ENCODE assay signal across 7 cellular contexts in the genomic region with DNA sequence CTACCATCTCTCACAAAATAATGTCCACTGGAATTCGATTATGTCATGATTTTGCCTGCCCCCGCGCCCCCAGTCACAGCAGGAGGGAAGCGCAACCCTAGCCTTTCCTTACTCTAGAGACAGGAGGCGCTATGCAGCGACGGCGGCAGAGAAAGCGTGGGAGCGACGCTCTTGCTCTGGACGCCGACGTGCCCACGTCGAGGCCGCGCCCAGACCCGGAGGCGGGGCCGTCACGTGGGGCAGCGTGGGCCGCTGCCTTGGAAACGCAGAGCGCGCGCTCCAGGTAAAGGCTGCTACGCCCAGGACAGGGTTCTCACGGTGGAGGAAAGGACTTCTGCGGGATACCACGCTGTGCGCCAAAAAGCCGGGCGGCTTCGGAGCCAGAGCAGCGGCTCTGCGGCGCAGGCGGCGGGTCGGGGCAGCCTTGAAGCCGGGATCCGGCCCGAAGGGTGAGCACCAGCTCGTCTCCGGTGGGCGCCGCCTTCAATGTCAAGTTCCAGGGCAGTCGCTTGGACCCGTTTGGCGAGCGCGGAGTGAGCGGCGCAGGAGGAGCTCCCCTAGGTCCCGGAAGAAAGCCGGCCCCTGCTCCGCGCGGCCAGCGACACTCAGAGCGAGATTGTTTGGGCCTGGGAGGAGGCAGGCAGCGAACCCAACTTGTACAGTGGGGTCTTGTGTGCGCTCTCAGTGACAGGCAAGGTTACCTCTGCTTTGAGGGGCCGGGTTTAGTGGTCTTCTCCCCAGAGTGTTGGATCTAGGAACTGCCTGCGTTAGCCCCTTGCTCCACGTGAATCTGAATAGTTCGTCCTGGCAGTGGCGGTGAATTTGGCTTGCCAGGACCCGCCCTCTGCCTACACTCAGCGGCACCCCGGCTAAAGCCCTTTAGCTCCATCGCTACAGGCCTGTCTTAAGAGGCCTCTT.
DNase-seq lines count a peak whose midpoint lies in the region; ATAC-seq and TF ChIP-seq lines count a peak whose summit lies in the region.

No MANE protein-coding gene starts in this region.

- peak; percentile 94 for ATAC-seq in GM18505 (IDR thresholded peaks at IDR 0.05; ENCODE audit: unreplicated experiment)
- peak; percentile 90 for ATAC-seq in HG02970 (IDR thresholded peaks at IDR 0.05; ENCODE audit: low FRiP score, unreplicated experiment)

- DNase-seq in NCI-H187 (lab: John Stamatoyannopoulos, UW) (peak; percentile 33 to 77), T-helper 22 cell (ENCODE audit: low read depth) (peak; percentile 76), astrocyte of the hippocampus (ENCODE audit: low read depth, low spot score) (peak; percentile 97), hippocampal formation (lab: John Stamatoyannopoulos, UW) (peak; percentile 71 to 88), renal cortical epithelial cell (ENCODE audit: low read depth) (peak; percentile 81)

- no peak for TF ChIP-seq POLR2A in GM18505 (IDR thresholded peaks at IDR 0.05; ENCODE audit: borderline replicate concordance, extremely low read depth, insufficient read depth, insufficient read length)

Comparison
In these comparisons a context has a peak if more than half of its experiments do, and no peak if none do; other contexts are left out.
1. Peak in every context shown above with its lines: DNase-seq and ATAC-seq.